1 cellular context compared by ENCODE assay signal in genomic region chr17:47686661-47687327, GRCh38.
TF ChIP-seq lines count a peak whose summit lies in the region.

No MANE protein-coding gene starts in this region.

TF ChIP-seq in IMR-90, 13 proteins besides CTCF, POLR2A, EP300 and RAD21:
- no peak for TF ChIP-seq SMC3 (IDR thresholded peaks at IDR 0.05; ENCODE audit: low read depth, low read length)
- TF ChIP-seq CEBPB (IDR thresholded peaks at IDR 0.05; ENCODE audit: low read depth, low read length) = no peak
- no peak for TF ChIP-seq MAFK (IDR thresholded peaks at IDR 0.05; ENCODE audit: low read depth, low read length)
- TF ChIP-seq BHLHE40 (IDR thresholded peaks at IDR 0.05; ENCODE audit: low read depth, low read length) = no peak
- TF ChIP-seq, protein P1, sequence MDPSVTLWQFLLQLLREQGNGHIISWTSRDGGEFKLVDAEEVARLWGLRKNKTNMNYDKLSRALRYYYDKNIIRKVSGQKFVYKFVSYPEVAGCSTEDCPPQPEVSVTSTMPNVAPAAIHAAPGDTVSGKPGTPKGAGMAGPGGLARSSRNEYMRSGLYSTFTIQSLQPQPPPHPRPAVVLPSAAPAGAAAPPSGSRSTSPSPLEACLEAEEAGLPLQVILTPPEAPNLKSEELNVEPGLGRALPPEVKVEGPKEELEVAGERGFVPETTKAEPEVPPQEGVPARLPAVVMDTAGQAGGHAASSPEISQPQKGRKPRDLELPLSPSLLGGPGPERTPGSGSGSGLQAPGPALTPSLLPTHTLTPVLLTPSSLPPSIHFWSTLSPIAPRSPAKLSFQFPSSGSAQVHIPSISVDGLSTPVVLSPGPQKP (IDR thresholded peaks at IDR 0.05; ENCODE audit: borderline replicate concordance, low read depth, low read length) = no peak
- TF ChIP-seq NFE2L2 (IDR thresholded peaks at IDR 0.05; ENCODE audit: low read depth, low read length) = no peak
- TF ChIP-seq USF2 (IDR thresholded peaks at IDR 0.05; ENCODE audit: low read depth, low read length) = no peak
- no peak for TF ChIP-seq MXI1 (IDR thresholded peaks at IDR 0.05; ENCODE audit: borderline replicate concordance, low read depth, low read length)
- TF ChIP-seq MAZ (IDR thresholded peaks at IDR 0.05; ENCODE audit: borderline replicate concordance, low read depth, low read length) = no peak
- TF ChIP-seq RFX5 (IDR thresholded peaks at IDR 0.05; ENCODE audit: low read depth, low read length) = no peak
- no peak for TF ChIP-seq RCOR1 (IDR thresholded peaks at IDR 0.05; ENCODE audit: insufficient replicate concordance, low read length)
- TF ChIP-seq FOS (IDR thresholded peaks at IDR 0.05; ENCODE audit: low read depth, low read length) = no peak
